ENCODE assay signal across 26 cellular contexts in the genomic region with DNA sequence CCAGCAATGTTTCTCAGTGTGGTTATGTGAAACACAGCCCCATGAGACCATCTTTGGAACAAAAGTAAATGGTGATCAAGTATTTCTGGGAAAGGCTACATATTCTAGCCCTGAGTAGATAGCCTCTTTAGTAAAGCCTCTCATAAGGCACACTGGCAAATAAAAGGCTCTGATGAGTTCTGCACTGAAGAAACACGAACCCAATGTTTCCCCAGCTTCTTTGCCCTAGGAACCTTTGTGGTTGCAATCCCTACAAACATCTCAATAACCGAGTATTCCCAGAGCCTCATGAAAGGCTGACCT.
"Had no signal": no experiment of that assay in that cellular context is flagged by ENCODE, and none has a peak within 500 bp of the region (broad histone marks: within the 10 kb centered on the region; RNA-seq: fewer than 3 reads in every experiment).

No MANE protein-coding gene starts in this region.

- H3K27ac ChIP-seq: brain microvascular endothelial cell, cardiac muscle cell, SJCRH30, SK-N-MC had no signal

- H3K36me3 ChIP-seq: brain microvascular endothelial cell, cardiac muscle cell, SJCRH30 had no signal

- H3K9me3 ChIP-seq: SJCRH30 had no signal

- H3K27me3 ChIP-seq: brain microvascular endothelial cell, cardiac muscle cell, SJCRH30 had no signal

- H3K4me3 ChIP-seq: cardiac muscle cell, SJCRH30 had no signal

- DNase-seq: activated CD4-positive, alpha-beta T cell treated with anti-CD3 and anti-CD28 coated beads, Interleukin-2, amount 10 ng/mL, durations not matched to agents 24 days and 14 days; activated CD4-positive, alpha-beta T cell treated with anti-CD3 and anti-CD28 coated beads, Interleukin-2, amount 50 U/mL, for 4 hours; activated CD8-positive, alpha-beta T cell treated with anti-CD3 and anti-CD28 coated beads, Interleukin-2, amount 10 ng/mL, durations not matched to agents 7 days and 5 days; activated gamma-delta T cell treated with Interleukin-2 at 50 U/mL for 16 hours; activated naive CD4-positive, alpha-beta T cell treated with anti-CD3 and anti-CD28 coated beads for 36 hours; activated T-cell treated with anti-CD3 and anti-CD28 coated beads, Interleukin-2, amount 50 U/mL, for 24 hours; amniotic stem cell; aorta; brain microvascular endothelial cell; IMR-90; Karpas-422; KBM-7; NCI-H1048; NCI-H1105 treated with DMSO at 0.1 percent for 48 hours; NCI-H1436; NCI-H1694; NCI-H2029; NCI-H345; NCI-H524 treated with DMSO at 0.1 percent for 48 hours; NCI-H748 treated with DMSO at 0.1 percent for 48 hours; NK-92 treated with Interleukin-12 subunit alpha and Interleukin-12 subunit beta, amount 100 ng/mL, for 24 hours; PC-3; SHP77; SJCRH30 had no signal

- H3K4me1 ChIP-seq: SJCRH30 had no signal
